In the genomic region with DNA sequence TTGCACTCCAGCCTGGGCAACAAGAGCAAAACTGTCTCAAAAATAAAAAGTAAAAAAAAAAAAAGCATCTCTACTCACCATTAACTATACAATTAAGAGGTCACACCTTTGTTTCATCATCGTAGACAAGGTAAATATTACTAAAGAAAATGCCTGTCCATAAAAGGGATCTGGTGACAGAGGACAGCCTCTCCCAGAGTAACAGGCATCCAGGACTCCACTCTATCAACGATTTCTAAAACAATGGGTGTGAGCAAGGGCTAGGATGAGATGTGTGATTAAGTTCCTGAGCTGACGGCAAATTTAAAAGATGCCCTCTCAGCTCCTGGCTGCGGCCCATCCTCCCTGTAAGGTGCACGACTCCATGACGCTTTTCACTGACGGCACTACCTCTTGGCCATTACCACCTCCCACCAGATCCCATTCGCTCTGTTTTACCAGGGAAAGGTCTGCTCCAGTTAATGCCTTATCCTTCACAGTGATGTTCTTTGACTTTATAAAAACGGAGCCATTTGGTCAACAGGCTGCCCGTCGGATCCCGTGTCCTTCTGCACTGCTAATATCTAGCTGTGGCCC, we compare ENCODE assay signal across 13 cellular contexts. TPM values are rescaled to one million over a fixed set of nuclear protein-coding genes. Genes with fewer than 3 reads are reported as not detected.
"Had no signal": no experiment of that assay in that cellular context is flagged by ENCODE, and none has a peak within 500 bp of the region (broad histone marks: within the 10 kb centered on the region; RNA-seq: fewer than 3 reads in every experiment).

No MANE protein-coding gene starts in this region.

- H3K9me3 ChIP-seq: gastroesophageal sphincter, mucosa of descending colon, psoas muscle, upper lobe of right lung had no signal

- H3K36me3 ChIP-seq: gastroesophageal sphincter, left lung, upper lobe of right lung had no signal

- H3K4me3 Mint-ChIP-seq: stimulated activated naive B cell treated with anti-CD40 and anti-IgM and Interleukin-4, amounts not matched to agents 10 μg/mL and 1 μg/mL and 100 μg/mL, for 72 hours had no signal

- H3K4me1 ChIP-seq: left lung, psoas muscle, upper lobe of right lung had no signal

- H3K36me3 Mint-ChIP-seq: natural killer cell treated with Interleukin-12 subunit alpha and Interleukin-12 subunit beta and Interleukin-15 and Interleukin-18, amount 100 ng/mL, for 72 hours had no signal

- H3K9me3 Mint-ChIP-seq: natural killer cell treated with Interleukin-12 subunit alpha and Interleukin-12 subunit beta and Interleukin-15 and Interleukin-18, amount 100 ng/mL, for 72 hours had no signal

- H3K27me3 ChIP-seq: upper lobe of right lung had no signal

- H3K4me3 ChIP-seq: gastroesophageal sphincter, left lung, mucosa of descending colon, psoas muscle, upper lobe of right lung had no signal

- DNase-seq: effector memory CD4-positive, alpha-beta T cell; left lung; mucosa of descending colon; nucleus accumbens; psoas muscle; stimulated activated naive B cell treated with anti-CD40 and anti-IgM and Interleukin-4, amounts not matched to agents 10 μg/mL and 1 μg/mL and 100 μg/mL, for 72 hours; T1000; upper lobe of right lung had no signal

- H3K27ac ChIP-seq: epithelial cell of prostate, gastroesophageal sphincter, left lung, psoas muscle, upper lobe of right lung, VCaP had no signal

- ATAC-seq: gastroesophageal sphincter; left lung; mucosa of descending colon; psoas muscle; sciatic nerve; stimulated activated naive B cell treated with anti-CD40 and anti-IgM and Interleukin-4, amounts not matched to agents 10 μg/mL and 1 μg/mL and 100 μg/mL, for 72 hours; upper lobe of right lung had no signal

- H3K27ac Mint-ChIP-seq: natural killer cell treated with Interleukin-12 subunit alpha and Interleukin-12 subunit beta and Interleukin-15 and Interleukin-18, amount 100 ng/mL, for 72 hours; stimulated activated naive B cell treated with anti-CD40 and anti-IgM and Interleukin-4, amounts not matched to agents 10 μg/mL and 1 μg/mL and 100 μg/mL, for 72 hours had no signal

RNA-seq across cellular contexts. Expression of gene TMEM45B, which starts 2.3 kb away (rescaled TPM):
- total RNA-seq: natural killer cell treated with Interleukin-12 subunit alpha and Interleukin-12 subunit beta and Interleukin-15 and Interleukin-18, amount 100 ng/mL, for 72 hours; psoas muscle had no signal
